8 cellular contexts compared by ENCODE assay signal in the genomic region with DNA sequence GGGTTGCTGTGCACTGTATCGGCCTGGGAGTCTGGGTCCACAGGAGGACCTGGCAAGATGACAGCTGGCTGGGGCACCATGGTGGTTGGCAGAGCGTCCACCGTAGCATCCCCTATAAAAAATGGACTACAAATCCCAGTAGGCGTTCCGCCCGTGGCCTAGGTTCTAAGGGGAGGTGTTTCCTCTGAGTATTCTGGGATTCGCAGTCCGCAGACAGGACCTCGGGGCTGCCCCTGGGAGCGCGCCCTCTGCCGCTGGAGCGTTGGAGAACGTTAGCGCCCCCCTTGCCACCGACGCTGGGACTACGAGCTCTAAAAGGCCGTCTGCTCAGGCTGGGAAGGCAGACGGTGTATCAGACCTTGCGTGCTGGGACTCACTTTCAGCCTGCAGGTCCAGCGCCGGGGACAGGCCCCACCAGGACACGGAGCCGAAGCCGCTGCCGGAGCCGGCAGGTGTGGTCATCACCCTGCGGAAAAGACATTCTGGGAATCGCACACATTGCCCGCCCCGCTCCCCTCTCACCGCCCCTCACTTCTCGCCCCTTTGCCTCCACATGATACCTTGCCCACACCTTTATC. TPM values are rescaled to one million over a fixed set of nuclear protein-coding genes. Genes with fewer than 3 reads are reported as not detected.
A peak's percentile ranks its signal among the peaks of the same experiment; 100 is the strongest.
DNase-seq lines count a peak whose midpoint lies in the region; ATAC-seq and TF ChIP-seq lines count a peak whose summit lies in the region.

No MANE protein-coding gene starts in this region.

- peaks cover 1% of the 10 kb centered on the region for H3K9me3 ChIP-seq in thymus (ENCODE audit: control insufficient read depth)

- POLR2A ChIA-PET in activated CD4-positive, alpha-beta memory T cell treated with anti-CD3 and anti-CD28 coated beads, Interleukin-2, amount 10 ng/mL, durations not matched to agents 7 days and 5 days (lab: Charles Lee), result no interaction called here

- 3% methylated on average over 34 of the region's 34 CpGs for WGBS in thymus

- peaks cover 9% of the 10 kb centered on the region for H3K4me1 ChIP-seq in thymus (ENCODE audit: control insufficient read depth, insufficient read depth, low read length)

- H3K27me3 Mint-ChIP-seq in activated CD4-positive, alpha-beta memory T cell treated with anti-CD3 and anti-CD28 coated beads, Interleukin-2, amount 10 ng/mL, durations not matched to agents 7 days and 5 days, result peaks cover 47% of the 10 kb centered on the region

- no peak overlapping the region for H3K27ac ChIP-seq in thymus (ENCODE audit: low read depth)

- H3K9me3 Mint-ChIP-seq in activated CD4-positive, alpha-beta memory T cell treated with anti-CD3 and anti-CD28 coated beads, Interleukin-2, amount 10 ng/mL, durations not matched to agents 7 days and 5 days, result no peaks in the 10 kb centered on the region

- H3K36me3 ChIP-seq in thymus (ENCODE audit: control insufficient read depth, insufficient read depth), result no peaks in the 10 kb centered on the region

- H3K4me3 Mint-ChIP-seq in activated CD4-positive, alpha-beta memory T cell treated with anti-CD3 and anti-CD28 coated beads, Interleukin-2, amount 10 ng/mL, durations not matched to agents 7 days and 5 days, result peak overlapping the region; percentile 60

- ATAC-seq in HG03342 (IDR thresholded peaks at IDR 0.05; ENCODE audit: unreplicated experiment), result peak; percentile 40
- no peak for ATAC-seq in HG02938 (IDR thresholded peaks at IDR 0.05; ENCODE audit: unreplicated experiment)

- H3K4me1 Mint-ChIP-seq in activated CD4-positive, alpha-beta memory T cell treated with anti-CD3 and anti-CD28 coated beads, Interleukin-2, amount 10 ng/mL, durations not matched to agents 7 days and 5 days, result peaks cover 11% of the 10 kb centered on the region

- CTCF ChIA-PET in activated CD4-positive, alpha-beta memory T cell treated with anti-CD3 and anti-CD28 coated beads, Interleukin-2, amount 10 ng/mL, durations not matched to agents 7 days and 5 days (lab: Charles Lee), result interaction anchor here (0.7 to 2.2 kb wide), 4 partner anchors 25 to 1087 kb away, joined by 3 to 7 read pairs (median 4); no protein-coding TSS in a partner anchor

- H3K27ac Mint-ChIP-seq in activated CD4-positive, alpha-beta memory T cell treated with anti-CD3 and anti-CD28 coated beads, Interleukin-2, amount 10 ng/mL, durations not matched to agents 7 days and 5 days, result no peak overlapping the region

- DNase-seq in DMS153 (lab: John Stamatoyannopoulos, UW) (peak; percentile 84), NCI-H510A treated with DMSO at 0.1 percent for 48 hours (lab: John Stamatoyannopoulos, UW) (peak; percentile 91), epithelial cell of proximal tubule (ENCODE audit: low read depth) (no peak), mucosa of gallbladder (ENCODE audit: low spot score) (peak; percentile 43)
- DNase-seq in activated CD4-positive, alpha-beta memory T cell treated with anti-CD3 and anti-CD28 coated beads, Interleukin-2, amount 10 ng/mL, durations not matched to agents 7 days and 5 days, result peak; percentile 32

- peak overlapping the region; percentile 77 for H3K4me3 ChIP-seq in epithelial cell of proximal tubule (ENCODE audit: low read depth, low read length)
- peak overlapping the region; percentile 9 for H3K4me3 ChIP-seq in thymus (ENCODE audit: low read length)

- no peaks in the 10 kb centered on the region for H3K36me3 Mint-ChIP-seq in activated CD4-positive, alpha-beta memory T cell treated with anti-CD3 and anti-CD28 coated beads, Interleukin-2, amount 10 ng/mL, durations not matched to agents 7 days and 5 days (ENCODE audit: low read depth)

- H3K27me3 ChIP-seq in thymus (ENCODE audit: control insufficient read depth, insufficient read depth), result peaks cover 26% of the 10 kb centered on the region

- peak; percentile 73 for TF ChIP-seq CTCF in epithelial cell of proximal tubule (conservative IDR thresholded peaks at IDR 0.05; ENCODE audit: low read depth, low read length)

RNA-seq across cellular contexts. Expression of gene DNAAF3, which starts 0.4 kb away (rescaled TPM):
- total RNA-seq in activated CD4-positive, alpha-beta memory T cell treated with anti-CD3 and anti-CD28 coated beads, Interleukin-2, amount 10 ng/mL, durations not matched to agents 7 days and 5 days, result not detected
- 0.51 and 7.0 TPM in 2 replicates for total RNA-seq in epithelial cell of proximal tubule
- 7.3 TPM for total RNA-seq in mucosa of gallbladder
- polyA plus RNA-seq in thymus, result 0.64 TPM

RNA-seq across cellular contexts. Expression of gene TNNI3, which starts 8.5 kb away (rescaled TPM):
- total RNA-seq in activated CD4-positive, alpha-beta memory T cell treated with anti-CD3 and anti-CD28 coated beads, Interleukin-2, amount 10 ng/mL, durations not matched to agents 7 days and 5 days, result not detected
- total RNA-seq in epithelial cell of proximal tubule (0.40 and 0.51 TPM in 2 replicates), mucosa of gallbladder (not detected)
- polyA plus RNA-seq in thymus, result 0.75 TPM

RNA-seq across cellular contexts. Expression of gene SYT5, which starts 14.0 kb away (rescaled TPM):
- not detected for total RNA-seq in activated CD4-positive, alpha-beta memory T cell treated with anti-CD3 and anti-CD28 coated beads, Interleukin-2, amount 10 ng/mL, durations not matched to agents 7 days and 5 days
- total RNA-seq in epithelial cell of proximal tubule, result 0.29 TPM in 1 of 2 replicates, not detected in the other
- total RNA-seq in mucosa of gallbladder, result not detected
- polyA plus RNA-seq in thymus, result 0.32 TPM

RNA-seq across cellular contexts. Expression of gene TNNT1, which starts 17.0 kb away (rescaled TPM):
- under 1 TPM; 0.38 to 0.68 TPM for total RNA-seq in activated CD4-positive, alpha-beta memory T cell treated with anti-CD3 and anti-CD28 coated beads, Interleukin-2, amount 10 ng/mL, durations not matched to agents 7 days and 5 days
- total RNA-seq in epithelial cell of proximal tubule (1.8 and 24.4 TPM in 2 replicates), mucosa of gallbladder (0.72 TPM)
- polyA plus RNA-seq in thymus, result 11.9 TPM

RNA-seq across cellular contexts. Expression of gene PTPRH, which starts 43.3 kb away (rescaled TPM):
- total RNA-seq in activated CD4-positive, alpha-beta memory T cell treated with anti-CD3 and anti-CD28 coated beads, Interleukin-2, amount 10 ng/mL, durations not matched to agents 7 days and 5 days, result not detected
- total RNA-seq in epithelial cell of proximal tubule (1.1 and 2.8 TPM in 2 replicates), mucosa of gallbladder (175 TPM)
- 0.14 TPM for polyA plus RNA-seq in thymus
